Comparison of ENCODE assay signal across 8 cellular contexts in genomic region chr9:97237951-97238851, GRCh38.
DNase-seq lines count a peak whose midpoint lies in the region; ATAC-seq lines count a peak whose summit lies in the region.

No MANE protein-coding gene starts in this region.

- peak overlapping the region; percentile 91 to 99 (median 94) for H3K27ac Mint-ChIP-seq in CD4-positive, CD25-positive, alpha-beta regulatory T cell
- peak overlapping the region; percentile 77 for H3K27ac Mint-ChIP-seq in dendritic cell treated with granulocyte-macrophage colony-stimulating factor and Interleukin-4, amounts not matched to agents 40 ng/mL and 50 ng/mL, for 4 days

- H3K4me1 Mint-ChIP-seq in CD4-positive, CD25-positive, alpha-beta regulatory T cell = peaks cover 9 to 44% (median 30%) of the 10 kb centered on the region in 4 donors
- peaks cover 21% of the 10 kb centered on the region for H3K4me1 Mint-ChIP-seq in dendritic cell treated with granulocyte-macrophage colony-stimulating factor and Interleukin-4, amounts not matched to agents 40 ng/mL and 50 ng/mL, for 4 days (ENCODE audit: low read depth)

- DNase-seq in CD4-positive, CD25-positive, alpha-beta regulatory T cell = peak; percentile 50 to 94 (median 81)
- DNase-seq in NCI-H524 treated with DMSO at 0.1 percent for 48 hours (lab: John Stamatoyannopoulos, UW) = peak; percentile 81
- DNase-seq in activated CD4-positive, alpha-beta T cell treated with anti-CD3 and anti-CD28 coated beads, Interleukin-2, amount 50 U/mL, for 48 hours = peak; percentile 75 to 80
- peak; percentile 96 for DNase-seq in left kidney (ENCODE audit: low read depth, low spot score)
- DNase-seq in stimulated activated CD4-positive, alpha-beta T cell treated with anti-CD3 and anti-CD28 coated beads, Interleukin-1b, Interleukin-23, amount 100 ng/mL, for 24 hours (ENCODE audit: low read depth in 4 of 4, low spot score in 1 of 4) = peak; percentile 33 to 58 (median 56)

- peak overlapping the region; percentile 92 for H3K4me3 ChIP-seq in CD4-positive, CD25-positive, alpha-beta regulatory T cell (ENCODE audit: low read depth, low read length)

- peaks cover 18% of the 10 kb centered on the region for H3K4me1 ChIP-seq in CD4-positive, CD25-positive, alpha-beta regulatory T cell (ENCODE audit: control insufficient read depth, insufficient read depth, low read length, poor library complexity, severe bottlenecking)

- no peaks in the 10 kb centered on the region for H3K36me3 ChIP-seq in CD4-positive, CD25-positive, alpha-beta regulatory T cell (ENCODE audit: control insufficient read depth, insufficient read depth, low read length)

- peaks cover 0 to 2% (median 0%) of the 10 kb centered on the region in 7 donors for H3K9me3 Mint-ChIP-seq in CD4-positive, CD25-positive, alpha-beta regulatory T cell
- peaks cover 5% of the 10 kb centered on the region for H3K9me3 Mint-ChIP-seq in dendritic cell treated with granulocyte-macrophage colony-stimulating factor and Interleukin-4, amounts not matched to agents 40 ng/mL and 50 ng/mL, for 4 days

- peak; percentile 94 for ATAC-seq in CD4-positive, CD25-positive, alpha-beta regulatory T cell (ENCODE audit: low read depth in 2 of 2)
- ATAC-seq in HG02759 (IDR thresholded peaks at IDR 0.05; ENCODE audit: unreplicated experiment) (peak; percentile 94), GM19463 (IDR thresholded peaks at IDR 0.05; ENCODE audit: unreplicated experiment) (no peak)

- intact Hi-C loops in dendritic cell treated with granulocyte-macrophage colony-stimulating factor and Interleukin-4, amounts not matched to agents 40 ng/mL and 50 ng/mL, for 4 days (cut with micrococcal nuclease) = no loop called here

- H3K27me3 Mint-ChIP-seq in CD4-positive, CD25-positive, alpha-beta regulatory T cell = no peaks in the 10 kb centered on the region
- H3K27me3 Mint-ChIP-seq in dendritic cell treated with granulocyte-macrophage colony-stimulating factor and Interleukin-4, amounts not matched to agents 40 ng/mL and 50 ng/mL, for 4 days = peaks cover 10% of the 10 kb centered on the region

- H3K9me3 ChIP-seq in CD4-positive, CD25-positive, alpha-beta regulatory T cell (ENCODE audit: control insufficient read depth in 2 of 2, low read length in 2 of 2) = no peaks in the 10 kb centered on the region

- H3K36me3 Mint-ChIP-seq in CD4-positive, CD25-positive, alpha-beta regulatory T cell = no peaks in the 10 kb centered on the region
- H3K36me3 Mint-ChIP-seq in dendritic cell treated with granulocyte-macrophage colony-stimulating factor and Interleukin-4, amounts not matched to agents 40 ng/mL and 50 ng/mL, for 4 days (ENCODE audit: low read depth) = no peaks in the 10 kb centered on the region

- H3K27me3 ChIP-seq in CD4-positive, CD25-positive, alpha-beta regulatory T cell (ENCODE audit: control insufficient read depth, insufficient read depth, low read length) = no peaks in the 10 kb centered on the region

- peak overlapping the region; percentile 96 to 100 (median 98) for H3K4me3 Mint-ChIP-seq in CD4-positive, CD25-positive, alpha-beta regulatory T cell
- H3K4me3 Mint-ChIP-seq in dendritic cell treated with granulocyte-macrophage colony-stimulating factor and Interleukin-4, amounts not matched to agents 40 ng/mL and 50 ng/mL, for 4 days = peak overlapping the region; percentile 83

- peak overlapping the region; percentile 70 for H3K27ac ChIP-seq in CD4-positive, CD25-positive, alpha-beta regulatory T cell (ENCODE audit: insufficient read depth, low read length, poor library complexity, severe bottlenecking)
